ENCODE assay signal across 1 cellular context in genomic region chr1:205631010-205631726, GRCh38.
TF ChIP-seq lines count a peak whose summit lies in the region.

No MANE protein-coding gene starts in this region.

TF ChIP-seq in K562, 482 proteins besides CTCF, POLR2A, EP300 and RAD21 (continued from another document and continues in another):
- TF ChIP-seq ZBTB43 (CRISPR knock-in tag; IDR thresholded peaks at IDR 0.05) (0 out of 2 replicates have a peak, but pooled peaks have one; percentile 36), MTA2 (IDR thresholded peaks at IDR 0.05; ENCODE audit: low read depth) (peak; percentile 18; the same call in 1 of the 2 replicates), ETV1 (tag; conservative IDR thresholded peaks at IDR 0.05; ENCODE audit: low read depth) (peak; percentile 85), ZNF140 (CRISPR knock-in tag; IDR thresholded peaks at IDR 0.05) (no peak), NR2C2 (CRISPR knock-in tag; IDR thresholded peaks at IDR 0.05) (0 out of 2 replicates have a peak, but pooled peaks have one; percentile 11), NR2C2 (tag; IDR thresholded peaks at IDR 0.05) (peak; percentile 80; the same call in 1 of the 2 replicates), HMG20B (CRISPR knock-in tag; IDR thresholded peaks at IDR 0.05) (no peak), FOXK2 (conservative IDR thresholded peaks at IDR 0.05 in 1 of 2, IDR thresholded peaks at IDR 0.05 in 1 of 2; ENCODE audit: low read depth in 2 of 2) (peak; percentile 24 to 50; a peak in 2 of 4 replicates), ZFP91 (CRISPR knock-in tag; IDR thresholded peaks at IDR 0.05) (no peak), BRCA1 (IDR thresholded peaks at IDR 0.05) (no peak), BRCA1 (CRISPR knock-in tag; IDR thresholded peaks at IDR 0.05) (no peak), ZNF175 (CRISPR knock-in tag; IDR thresholded peaks at IDR 0.05; ENCODE audit: low read depth) (no peak), HDAC1 (IDR thresholded peaks at IDR 0.05) (peak in 1 of 2 experiments; percentile 87; a peak in 2 of 4 replicates), CHD4 (IDR thresholded peaks at IDR 0.05; ENCODE audit: insufficient read depth, insufficient replicate concordance, low read depth, low read length, poor library complexity, severe bottlenecking) (no peak), RBM15 (IDR thresholded peaks at IDR 0.05; ENCODE audit: insufficient read depth, low read length) (no peak), ZC3H4 (CRISPR knock-in tag; IDR thresholded peaks at IDR 0.05; ENCODE audit: borderline replicate concordance) (0 out of 2 replicates have a peak, but pooled peaks have one; percentile 6), ZKSCAN1 (IDR thresholded peaks at IDR 0.05; ENCODE audit: low read depth, low read length) (no peak), SMAD2 (IDR thresholded peaks at IDR 0.05; ENCODE audit: low read depth, low read length) (no peak), RB1 (IDR thresholded peaks at IDR 0.05; ENCODE audit: low read depth) (peak; percentile 35; the same call in 1 of the 2 replicates), CC2D1A (IDR thresholded peaks at IDR 0.05) (peak; percentile 37; the same call in 1 of the 2 replicates), ELF2 (CRISPR knock-in tag; IDR thresholded peaks at IDR 0.05) (no peak), CREB3 (tag; conservative IDR thresholded peaks at IDR 0.05; ENCODE audit: low read depth) (no peak), SIX5 (IDR thresholded peaks at IDR 0.05; ENCODE audit: borderline replicate concordance in 1 of 2, insufficient read depth in 1 of 2, low read depth in 1 of 2, low read length in 2 of 2) (no peak), ZNF316 (IDR thresholded peaks at IDR 0.05) (peak; percentile 30; the same call in 1 of the 2 replicates), HCFC1 (IDR thresholded peaks at IDR 0.05; ENCODE audit: low read depth, low read length) (no peak; the same call in 1 of the 2 replicates), NELFE (IDR thresholded peaks at IDR 0.05; ENCODE audit: insufficient read depth, insufficient read length) (no peak), ZNF239 (CRISPR knock-in tag; IDR thresholded peaks at IDR 0.05) (no peak), ZNF224 (CRISPR knock-in tag; IDR thresholded peaks at IDR 0.05) (peak; percentile 65; the same call in 1 of the 2 replicates), E2F6 (IDR thresholded peaks at IDR 0.05; ENCODE audit: borderline replicate concordance in 1 of 2, extremely low read depth in 1 of 2, insufficient read depth in 1 of 2, insufficient read length in 1 of 2, low read depth in 1 of 2, low read length in 1 of 2, poor library complexity in 1 of 2, severe bottlenecking in 1 of 2) (peak in 1 of 2 experiments; percentile 65), ZFPM2 (CRISPR knock-in tag; IDR thresholded peaks at IDR 0.05) (no peak), WHSC1 (IDR thresholded peaks at IDR 0.05; ENCODE audit: low read length) (no peak), MBD2 (IDR thresholded peaks at IDR 0.05; ENCODE audit: borderline replicate concordance, low read depth) (peak; percentile 32; the same call in 1 of the 2 replicates), TAF7 (tag; IDR thresholded peaks at IDR 0.05) (peak; percentile 71), ZNF436 (CRISPR knock-in tag; IDR thresholded peaks at IDR 0.05) (no peak), MLX (CRISPR knock-in tag; conservative IDR thresholded peaks at IDR 0.05) (no peak), MYC (IDR thresholded peaks at IDR 0.05; ENCODE audit: low read depth, low read length) (peak; percentile 93), MYC (CRISPR knock-in tag; IDR thresholded peaks at IDR 0.05; ENCODE audit: borderline replicate concordance, low read depth) (no peak), ZFX (CRISPR knock-in tag; IDR thresholded peaks at IDR 0.05) (peak; percentile 76), MBD1 (CRISPR knock-in tag; IDR thresholded peaks at IDR 0.05) (no peak), HMGN3 (IDR thresholded peaks at IDR 0.05; ENCODE audit: borderline replicate concordance, extremely low read depth, insufficient read length, low read depth, low read length) (peak; percentile 16), RNF219 (CRISPR knock-in tag; IDR thresholded peaks at IDR 0.05) (no peak), ZNF445 (CRISPR knock-in tag; IDR thresholded peaks at IDR 0.05; ENCODE audit: low read depth) (no peak), ELF1 (tag; IDR thresholded peaks at IDR 0.05) (peak; percentile 85), ZC3H8 (IDR thresholded peaks at IDR 0.05) (no peak), PTBP1 (IDR thresholded peaks at IDR 0.05; ENCODE audit: low read depth, low read length) (0 out of 2 replicates have a peak, but pooled peaks have one; percentile 53), NR0B1 (IDR thresholded peaks at IDR 0.05; ENCODE audit: partially characterized antibody) (no peak), ARID2 (IDR thresholded peaks at IDR 0.05) (0 out of 2 replicates have a peak, but pooled peaks have one; percentile 9), MNT (conservative IDR thresholded peaks at IDR 0.05) (peak; percentile 74 to 88), ASH1L (IDR thresholded peaks at IDR 0.05; ENCODE audit: borderline replicate concordance, low read depth, partially characterized antibody) (no peak)
- TF ChIP-seq, protein P1, sequence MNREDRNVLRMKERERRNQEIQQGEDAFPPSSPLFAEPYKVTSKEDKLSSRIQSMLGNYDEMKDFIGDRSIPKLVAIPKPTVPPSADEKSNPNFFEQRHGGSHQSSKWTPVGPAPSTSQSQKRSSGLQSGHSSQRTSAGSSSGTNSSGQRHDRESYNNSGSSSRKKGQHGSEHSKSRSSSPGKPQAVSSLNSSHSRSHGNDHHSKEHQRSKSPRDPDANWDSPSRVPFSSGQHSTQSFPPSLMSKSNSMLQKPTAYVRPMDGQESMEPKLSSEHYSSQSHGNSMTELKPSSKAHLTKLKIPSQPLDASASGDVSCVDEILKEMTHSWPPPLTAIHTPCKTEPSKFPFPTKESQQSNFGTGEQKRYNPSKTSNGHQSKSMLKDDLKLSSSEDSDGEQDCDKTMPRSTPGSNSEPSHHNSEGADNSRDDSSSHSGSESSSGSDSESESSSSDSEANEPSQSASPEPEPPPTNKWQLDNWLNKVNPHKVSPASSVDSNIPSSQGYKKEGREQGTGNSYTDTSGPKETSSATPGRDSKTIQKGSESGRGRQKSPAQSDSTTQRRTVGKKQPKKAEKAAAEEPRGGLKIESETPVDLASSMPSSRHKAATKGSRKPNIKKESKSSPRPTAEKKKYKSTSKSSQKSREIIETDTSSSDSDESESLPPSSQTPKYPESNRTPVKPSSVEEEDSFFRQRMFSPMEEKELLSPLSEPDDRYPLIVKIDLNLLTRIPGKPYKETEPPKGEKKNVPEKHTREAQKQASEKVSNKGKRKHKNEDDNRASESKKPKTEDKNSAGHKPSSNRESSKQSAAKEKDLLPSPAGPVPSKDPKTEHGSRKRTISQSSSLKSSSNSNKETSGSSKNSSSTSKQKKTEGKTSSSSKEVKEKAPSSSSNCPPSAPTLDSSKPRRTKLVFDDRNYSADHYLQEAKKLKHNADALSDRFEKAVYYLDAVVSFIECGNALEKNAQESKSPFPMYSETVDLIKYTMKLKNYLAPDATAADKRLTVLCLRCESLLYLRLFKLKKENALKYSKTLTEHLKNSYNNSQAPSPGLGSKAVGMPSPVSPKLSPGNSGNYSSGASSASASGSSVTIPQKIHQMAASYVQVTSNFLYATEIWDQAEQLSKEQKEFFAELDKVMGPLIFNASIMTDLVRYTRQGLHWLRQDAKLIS (CRISPR knock-in tag; IDR thresholded peaks at IDR 0.05), result no peak; the same call in 1 of the 2 replicates
